ENCODE assay signal across 12 cellular contexts in genomic region chr11:34204396-34205279, GRCh38.
A peak's percentile ranks its signal among the peaks of the same experiment; 100 is the strongest.
DNase-seq lines count a peak whose midpoint lies in the region; ATAC-seq and TF ChIP-seq lines count a peak whose summit lies in the region.
"Had no signal": no experiment of that assay in that cellular context is flagged by ENCODE, and none has a peak within 500 bp of the region (broad histone marks: within the 10 kb centered on the region; RNA-seq: fewer than 3 reads in every experiment).

No MANE protein-coding gene starts in this region.

- H3K27ac Mint-ChIP-seq in MCF 10A (ENCODE audit: low read depth, unreplicated experiment) (no peak overlapping the region), endodermal cell (no peak overlapping the region)

- H3K4me3 Mint-ChIP-seq in MCF 10A (ENCODE audit: unreplicated experiment) (no peak overlapping the region), endodermal cell (no peak overlapping the region)
- H3K4me3 Mint-ChIP-seq: activated naive CD8-positive, alpha-beta T cell treated with anti-CD3 and anti-CD28 coated beads, Interleukin-2, amount 10 ng/mL, durations not matched to agents 7 days and 5 days; naive thymus-derived CD8-positive, alpha-beta T cell had no signal

- H3K79me2 ChIP-seq in PC-9 (ENCODE audit: low read depth) = peaks cover 57% of the 10 kb centered on the region

- no peak overlapping the region for H3K9ac ChIP-seq in endodermal cell (ENCODE audit: extremely low read depth, low read length, poor library complexity, severe bottlenecking)

- no peak for TF ChIP-seq POLR2A in breast epithelium (IDR thresholded peaks at IDR 0.05)

- no peak overlapping the region for H3K27ac ChIP-seq in breast epithelium
- H3K27ac ChIP-seq in PC-9 = peak overlapping the region; percentile 68
- H3K27ac ChIP-seq in epithelial cell of prostate = peak overlapping the region; percentile 41
- no peak overlapping the region for H3K27ac ChIP-seq in upper lobe of right lung
- no peak overlapping the region for H3K27ac ChIP-seq in aorta (ENCODE audit: low read depth in 1 of 2, low read length in 2 of 2)
- no peak overlapping the region for H3K27ac ChIP-seq in endodermal cell (ENCODE audit: low read depth, low read length)

- no peaks in the 10 kb centered on the region for H3K9me2 ChIP-seq in PC-9 (ENCODE audit: insufficient read depth)

- ATAC-seq in upper lobe of right lung = peak; percentile 31
- no peak for ATAC-seq in aorta (ENCODE audit: low FRiP score)
- no peak for ATAC-seq in GM21360 (IDR thresholded peaks at IDR 0.05; ENCODE audit: unreplicated experiment)

- peaks cover 16% of the 10 kb centered on the region for H3K4me1 Mint-ChIP-seq in MCF 10A (ENCODE audit: insufficient read depth, unreplicated experiment)
- peaks cover 26% of the 10 kb centered on the region for H3K4me1 Mint-ChIP-seq in endodermal cell

- H3K9me3 Mint-ChIP-seq in MCF 10A (ENCODE audit: unreplicated experiment) (no peaks in the 10 kb centered on the region), endodermal cell (no peaks in the 10 kb centered on the region)
- H3K9me3 Mint-ChIP-seq: activated naive CD8-positive, alpha-beta T cell treated with anti-CD3 and anti-CD28 coated beads, Interleukin-2, amount 10 ng/mL, durations not matched to agents 7 days and 5 days; naive thymus-derived CD8-positive, alpha-beta T cell had no signal

- H3F3A ChIP-seq in PC-9 (ENCODE audit: insufficient read depth, low read depth) = peaks cover 38% of the 10 kb centered on the region

- intact Hi-C loops in MCF 10A (cut with micrococcal nuclease) = no loop called here
- intact Hi-C loops in breast epithelium (cut with DNase I; ENCODE audit: low total_unique reads) = no loop called here
- intact Hi-C loops in PC-9 (cut with micrococcal nuclease; ENCODE audit: unreplicated experiment) = loop anchor here (2.0 to 5.0 kb wide), 2 partner anchors 38 to 58 kb away; no protein-coding TSS in a partner anchor
- intact Hi-C loops in upper lobe of right lung (cut with DNase I) = no loop called here
- intact Hi-C loops in aorta (cut with DNase I) = no loop called here

- BruUV-seq in MCF 10A (replicated peaks; lab: Mats Ljungman, UMichigan) (no TSS peak), PC-9 (replicated peaks; lab: Mats Ljungman, UMichigan) (no TSS peak)

- H3K9me3 ChIP-seq in breast epithelium (no peaks in the 10 kb centered on the region), PC-9 (ENCODE audit: insufficient read depth, low read depth) (no peaks in the 10 kb centered on the region), upper lobe of right lung (no peaks in the 10 kb centered on the region), aorta (ENCODE audit: control insufficient read depth, low read length) (no peaks in the 10 kb centered on the region), endodermal cell (ENCODE audit: control insufficient read depth, low read length) (no peaks in the 10 kb centered on the region)

- H3K4me1 ChIP-seq in breast epithelium (no peaks in the 10 kb centered on the region), PC-9 (replicated peaks; ENCODE audit: insufficient read depth) (peaks cover 56% of the 10 kb centered on the region), upper lobe of right lung (no peaks in the 10 kb centered on the region), aorta (ENCODE audit: control insufficient read depth in 1 of 2, insufficient read depth in 2 of 2, low read length in 2 of 2) (no peaks in the 10 kb centered on the region), endodermal cell (ENCODE audit: control insufficient read depth, insufficient read depth, low read length) (peaks cover 11% of the 10 kb centered on the region)

- H2AFZ ChIP-seq in PC-9 = no peak overlapping the region

- 83 to 85% methylated on average over 19 of the region's 19 CpGs for WGBS in aorta, 2 donors
- WGBS in endodermal cell (ENCODE audit: insufficient coverage in 1 of 2, insufficient read length in 1 of 2), 2 experiments = 79 to 80% methylated on average over 12 to 19 of the region's 19 CpGs

- no peak overlapping the region for H3K4me3 ChIP-seq in breast epithelium
- no peak overlapping the region for H3K4me3 ChIP-seq in PC-9
- H3K4me3 ChIP-seq in upper lobe of right lung = no peak overlapping the region
- no peak overlapping the region for H3K4me3 ChIP-seq in aorta (ENCODE audit: low read length in 2 of 2)
- no peak overlapping the region for H3K4me3 ChIP-seq in endodermal cell (ENCODE audit: low read length)

- peak overlapping the region; percentile 58 for H3K4me2 ChIP-seq in PC-9

- TF ChIP-seq CTCF in MCF 10A (IDR thresholded peaks at IDR 0.05; ENCODE audit: unreplicated experiment) (no peak), breast epithelium (IDR thresholded peaks at IDR 0.05) (no peak), PC-9 (conservative IDR thresholded peaks at IDR 0.05) (no peak), upper lobe of right lung (IDR thresholded peaks at IDR 0.05) (no peak), endodermal cell (conservative IDR thresholded peaks at IDR 0.05) (no peak)

- no peaks in the 10 kb centered on the region for H3K27me3 ChIP-seq in breast epithelium
- H3K27me3 ChIP-seq in PC-9 (ENCODE audit: insufficient read depth, low read depth) = no peaks in the 10 kb centered on the region
- H3K27me3 ChIP-seq in upper lobe of right lung = no peaks in the 10 kb centered on the region
- no peaks in the 10 kb centered on the region for H3K27me3 ChIP-seq in aorta (ENCODE audit: control insufficient read depth in 1 of 2, insufficient read depth in 2 of 2, low read length in 1 of 2)
- H3K27me3 ChIP-seq in endodermal cell (ENCODE audit: control insufficient read depth, insufficient read depth, low read length, poor library complexity, severe bottlenecking) = no peaks in the 10 kb centered on the region

- CTCF ChIA-PET in MCF 10A (lab: Yijun Ruan, JAX) = interaction anchor here (0.6 to 1.5 kb wide), 5 partner anchors 30 to 112 kb away, joined by 3 to 4 read pairs (median 3); no protein-coding TSS in a partner anchor
- CTCF ChIA-PET in PC-9 (lab: Charles Lee) = interaction anchor here (1.0 kb wide), 1 partner anchor 30 kb away, joined by 3 read pairs; no protein-coding TSS in a partner anchor

- DNase-seq in MCF 10A (ENCODE audit: unreplicated experiment) (peak; percentile 69), breast epithelium (ENCODE audit: low spot score in 2 of 2) (no peak), PC-9 (peak; percentile 64 to 98), epithelial cell of prostate (ENCODE audit: low read depth, low spot score) (peak; percentile 93), upper lobe of right lung (no peak), aorta (no peak), endodermal cell (no peak)
- DNase-seq: activated CD4-positive, alpha-beta T cell treated with anti-CD3 and anti-CD28 coated beads, Interleukin-2, amount 50 U/mL, for 48 hours; activated naive CD8-positive, alpha-beta T cell treated with anti-CD3 and anti-CD28 coated beads, Interleukin-2, amount 10 ng/mL, durations not matched to agents 7 days and 5 days; GDM1 had no signal

- no peaks in the 10 kb centered on the region for H3K36me3 Mint-ChIP-seq in MCF 10A (ENCODE audit: insufficient read depth, unreplicated experiment)
- H3K36me3 Mint-ChIP-seq in endodermal cell (ENCODE audit: low read depth) = no peaks in the 10 kb centered on the region
- H3K36me3 Mint-ChIP-seq: activated naive CD8-positive, alpha-beta T cell treated with anti-CD3 and anti-CD28 coated beads, Interleukin-2, amount 10 ng/mL, durations not matched to agents 7 days and 5 days; naive thymus-derived CD8-positive, alpha-beta T cell had no signal

- no peaks in the 10 kb centered on the region for H4K20me1 ChIP-seq in PC-9 (ENCODE audit: insufficient read depth)

- H3K27me3 Mint-ChIP-seq in MCF 10A (ENCODE audit: insufficient read depth, unreplicated experiment) (no peaks in the 10 kb centered on the region), endodermal cell (ENCODE audit: insufficient read depth) (peaks cover 6% of the 10 kb centered on the region)
- H3K27me3 Mint-ChIP-seq: activated naive CD8-positive, alpha-beta T cell treated with anti-CD3 and anti-CD28 coated beads, Interleukin-2, amount 10 ng/mL, durations not matched to agents 7 days and 5 days had no signal

- POLR2A ChIA-PET in MCF 10A (lab: Yijun Ruan, JAX) = interaction anchor here (1.0 kb wide), 1 partner anchor 12 kb away, joined by 4 read pairs; no protein-coding TSS in a partner anchor
- POLR2A ChIA-PET in PC-9 (lab: Charles Lee; ENCODE audit: unreplicated experiment) = interaction anchor here (0.6 kb wide), 2 partner anchors 603 to 718 kb away, joined by 4 to 8 read pairs; no protein-coding TSS in a partner anchor

- H3K36me3 ChIP-seq in breast epithelium (no peaks in the 10 kb centered on the region), PC-9 (ENCODE audit: low read depth) (peaks cover 9% of the 10 kb centered on the region), upper lobe of right lung (no peaks in the 10 kb centered on the region), aorta (ENCODE audit: control insufficient read depth in 1 of 2, insufficient read depth in 2 of 2, low read length in 1 of 2) (no peaks in the 10 kb centered on the region), endodermal cell (ENCODE audit: control insufficient read depth, insufficient read depth, low read length) (peaks cover 12% of the 10 kb centered on the region)

Comparison
In these comparisons a context has a peak if more than half of its experiments do, and no peak if none do; other contexts are left out.
1. DNase-seq: peak in MCF 10A (single experiment), PC-9 (2 of 2) and epithelial cell of prostate (single experiment); none in breast epithelium (0 of 2), upper lobe of right lung (single experiment), aorta (0 of 2) and endodermal cell (single experiment).
2. H3K27ac ChIP-seq: peak in PC-9 (single experiment) and epithelial cell of prostate (single experiment); none in breast epithelium (0 of 2), upper lobe of right lung (single experiment), aorta (0 of 2) and endodermal cell (single experiment).